18 cellular contexts compared by ENCODE assay signal in genomic region chr12:122086088-122086487, GRCh38. TPM values are rescaled to one million over a fixed set of nuclear protein-coding genes. Genes with fewer than 3 reads are reported as not detected.
A peak's percentile ranks its signal among the peaks of the same experiment; 100 is the strongest.
DNase-seq lines count a peak whose midpoint lies in the region; ATAC-seq and TF ChIP-seq lines count a peak whose summit lies in the region.
"Had no signal": no experiment of that assay in that cellular context is flagged by ENCODE, and none has a peak within 500 bp of the region (broad histone marks: within the 10 kb centered on the region; RNA-seq: fewer than 3 reads in every experiment).

No MANE protein-coding gene starts in this region.

- H3K36me3 ChIP-seq in heart right ventricle (peaks cover 0 to 39% (median 8%) of the 10 kb centered on the region in 9 donors), uterus (no peaks in the 10 kb centered on the region)
- H3K36me3 ChIP-seq: prostate gland had no signal

- H3K9me3 ChIP-seq in heart right ventricle (no peaks in the 10 kb centered on the region), uterus (no peaks in the 10 kb centered on the region)
- H3K9me3 ChIP-seq: prostate gland had no signal

- 77 to 84% methylated on average over 9 of the region's 9 CpGs for WGBS in heart right ventricle, 2 donors

- ATAC-seq in heart right ventricle (no peak), natural killer cell (peak; percentile 26 to 56 (median 43)), HG02763 (IDR thresholded peaks at IDR 0.05; ENCODE audit: unreplicated experiment) (no peak), GM18502 (IDR thresholded peaks at IDR 0.05; ENCODE audit: poor library complexity, unreplicated experiment) (no peak)
- ATAC-seq: HepG2 had no signal

- H3K27ac ChIP-seq in heart right ventricle: peak overlapping the region in 9 of 10 donors; percentile 11 to 77 (median 48)
- peak overlapping the region; percentile 28 to 52 for H3K27ac ChIP-seq in uterus
- H3K27ac ChIP-seq: prostate gland had no signal

- DNase-seq in heart right ventricle (no peak), cardiac septum (ENCODE audit: low spot score) (no peak), natural killer cell (no peak), uterus (no peak), cerebellar nuclear complex (lab: John Stamatoyannopoulos, UW) (no peak)
- no peak for DNase-seq in activated naive CD8-positive, alpha-beta T cell treated with anti-CD3 and anti-CD28 coated beads for 36 hours
- DNase-seq: activated CD4-positive, alpha-beta T cell treated with anti-CD3 and anti-CD28 coated beads, Interleukin-2, amount 50 U/mL, for 48 hours; cortex of kidney; foreskin melanocyte; HFFc6; naive B cell; NCI-H187; NCI-H345; stimulated activated CD4-positive, alpha-beta T cell treated with anti-CD3 and anti-CD28 coated beads, Interleukin-15, amount 100 ng/mL, for 24 hours had no signal

- TF ChIP-seq CTCF in heart right ventricle (IDR thresholded peaks at IDR 0.05): no peak
- no peak for TF ChIP-seq CTCF in natural killer cell (IDR thresholded peaks at IDR 0.05)
- TF ChIP-seq CTCF in uterus (IDR thresholded peaks at IDR 0.05): no peak

- no peak overlapping the region for H3K4me3 ChIP-seq in heart right ventricle
- no peak overlapping the region for H3K4me3 ChIP-seq in uterus
- H3K4me3 ChIP-seq: prostate gland had no signal

- peaks cover 93% of the 10 kb centered on the region for H3K4me1 Mint-ChIP-seq in activated naive CD8-positive, alpha-beta T cell treated with anti-CD3 and anti-CD28 coated beads for 36 hours
- H3K4me1 Mint-ChIP-seq in natural killer cell: peaks cover 62 to 81% of the 10 kb centered on the region in 2 donors

- no peaks in the 10 kb centered on the region for H3K27me3 ChIP-seq in heart right ventricle
- H3K27me3 ChIP-seq in uterus: no peaks in the 10 kb centered on the region

- peak overlapping the region; percentile 88 for H3K27ac Mint-ChIP-seq in activated naive CD8-positive, alpha-beta T cell treated with anti-CD3 and anti-CD28 coated beads for 36 hours
- peak overlapping the region; percentile 61 to 79 for H3K27ac Mint-ChIP-seq in natural killer cell
- H3K27ac Mint-ChIP-seq: HFFc6 had no signal

- H3K9me3 Mint-ChIP-seq in activated naive CD8-positive, alpha-beta T cell treated with anti-CD3 and anti-CD28 coated beads for 36 hours: no peaks in the 10 kb centered on the region
- H3K9me3 Mint-ChIP-seq in natural killer cell: no peaks in the 10 kb centered on the region
- H3K9me3 Mint-ChIP-seq: HFFc6, naive B cell had no signal

- H3K4me1 ChIP-seq in heart right ventricle (peaks cover 19 to 96% (median 80%) of the 10 kb centered on the region in 9 donors), uterus (peaks cover 15 to 19% of the 10 kb centered on the region in 2 donors)
- H3K4me1 ChIP-seq: prostate gland had no signal

- H3K36me3 Mint-ChIP-seq in activated naive CD8-positive, alpha-beta T cell treated with anti-CD3 and anti-CD28 coated beads for 36 hours: peaks cover 57% of the 10 kb centered on the region
- H3K36me3 Mint-ChIP-seq in natural killer cell: no peaks in the 10 kb centered on the region

- H3K4me3 Mint-ChIP-seq in activated naive CD8-positive, alpha-beta T cell treated with anti-CD3 and anti-CD28 coated beads for 36 hours: peak overlapping the region; percentile 60
- H3K4me3 Mint-ChIP-seq in natural killer cell: peak overlapping the region; percentile 72
- H3K4me3 Mint-ChIP-seq: HFFc6 had no signal

- no peaks in the 10 kb centered on the region for H3K27me3 Mint-ChIP-seq in activated naive CD8-positive, alpha-beta T cell treated with anti-CD3 and anti-CD28 coated beads for 36 hours
- H3K27me3 Mint-ChIP-seq in natural killer cell (ENCODE audit: low read depth in 2 of 2): no peaks in the 10 kb centered on the region
- H3K27me3 Mint-ChIP-seq: naive B cell had no signal

- TF ChIP-seq POLR2A in uterus (IDR thresholded peaks at IDR 0.05): no peak

- intact Hi-C loops in heart right ventricle (cut with DNase I) (no loop called here), cardiac septum (cut with DNase I) (no loop called here), natural killer cell (cut with micrococcal nuclease) (no loop called here), uterus (cut with DNase I; ENCODE audit: low total_unique reads) (no loop called here)

RNA-seq across cellular contexts. Expression of gene MLXIP, which starts 7.5 kb away (rescaled TPM):
- total RNA-seq in heart right ventricle: 10 to 100 TPM; 17.3 to 37.9 (median 20.9) TPM
- polyA plus RNA-seq in heart right ventricle: 10 to 100 TPM; 11.5 to 26.6 TPM
- total RNA-seq in cardiac septum: 24.7 TPM
- 10 to 100 TPM; 29.0 to 30.1 TPM for total RNA-seq in activated naive CD8-positive, alpha-beta T cell treated with anti-CD3 and anti-CD28 coated beads for 36 hours
- total RNA-seq in natural killer cell: 10 to 100 TPM; 83.8 to 92.4 (median 86.1) TPM
- total RNA-seq in uterus: 10 to 100 TPM; 21.5 to 88.7 (median 24.7) TPM

Comparison
In these comparisons a context has a peak if more than half of its experiments do, and no peak if none do; other contexts are left out.
1. ATAC-seq: peak in natural killer cell (3 of 3); none in heart right ventricle (0 of 8), HG02763 (single experiment) and GM18502 (single experiment).